Comparison of ENCODE assay signal across 25 cellular contexts in the genomic region with DNA sequence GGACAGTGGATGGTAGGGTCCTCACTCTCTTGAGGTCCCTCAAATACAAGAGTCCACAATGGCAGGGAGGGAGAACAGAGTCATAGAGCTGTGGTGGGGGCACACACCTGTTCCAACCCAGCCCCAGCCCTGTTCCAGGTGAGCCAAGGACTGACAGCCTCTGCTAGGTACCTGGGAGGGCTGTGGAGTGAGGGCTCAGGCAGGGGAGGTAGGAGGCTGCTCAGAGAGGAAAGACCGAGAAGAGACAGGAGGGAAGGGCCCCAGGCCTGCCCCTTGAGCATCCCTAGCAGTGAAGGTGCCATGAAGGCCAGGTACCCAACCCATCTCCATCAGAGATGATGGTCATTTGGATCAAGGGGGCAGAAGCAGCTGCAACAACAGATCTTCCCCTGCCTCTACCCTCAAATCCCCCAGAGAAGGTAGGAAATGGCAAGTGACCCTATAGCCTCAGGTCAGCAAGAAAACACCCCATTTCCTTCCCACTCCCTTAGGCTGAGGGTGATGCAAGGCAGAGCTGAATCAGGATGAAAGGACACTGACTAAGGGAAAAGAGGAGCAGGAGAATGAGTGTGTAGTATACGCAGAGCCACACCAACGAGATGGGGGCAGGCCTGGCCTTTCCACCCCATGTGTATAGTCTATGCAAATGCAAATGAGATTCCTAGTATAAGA. TPM values are rescaled to one million over a fixed set of nuclear protein-coding genes. Genes with fewer than 3 reads are reported as not detected.
"Had no signal": no experiment of that assay in that cellular context is flagged by ENCODE, and none has a peak within 500 bp of the region (broad histone marks: within the 10 kb centered on the region; RNA-seq: fewer than 3 reads in every experiment).

No MANE protein-coding gene starts in this region.

- H3K4me3 ChIP-seq: heart left ventricle, prostate gland, SJSA1, suprapubic skin had no signal

- H3K27ac Mint-ChIP-seq: activated CD4-positive, alpha-beta T cell treated with anti-CD3 and anti-CD28 coated beads, Interleukin-2, amount 10 ng/mL, durations not matched to agents 7 days and 5 days; activated naive CD8-positive, alpha-beta T cell treated with anti-CD3 and anti-CD28 coated beads, Interleukin-2, amount 10 ng/mL, durations not matched to agents 7 days and 5 days; activated T-cell treated with anti-CD3 and anti-CD28 coated beads, Interleukin-2, amount 50 U/mL, for 72 hours; dendritic cell treated with granulocyte-macrophage colony-stimulating factor and Interleukin-4, amounts not matched to agents 40 ng/mL and 50 ng/mL, for 4 days had no signal

- H3K36me3 ChIP-seq: prostate gland, SJSA1, suprapubic skin had no signal

- H3K9me3 ChIP-seq: heart left ventricle, prostate gland, SJSA1, suprapubic skin had no signal

- H3K27me3 ChIP-seq: heart left ventricle, suprapubic skin had no signal

- H3K4me1 Mint-ChIP-seq: activated CD4-positive, alpha-beta T cell treated with anti-CD3 and anti-CD28 coated beads, Interleukin-2, amount 10 ng/mL, durations not matched to agents 7 days and 5 days had no signal

- DNase-seq: activated CD4-positive, alpha-beta T cell treated with anti-CD3 and anti-CD28 coated beads, Interleukin-2, amount 10 ng/mL, durations not matched to agents 7 days and 5 days; activated CD8-positive, alpha-beta memory T cell treated with anti-CD3 and anti-CD28 coated beads, Interleukin-2, amount 50 U/mL, for 48 hours; activated gamma-delta T cell; activated naive CD8-positive, alpha-beta T cell treated with anti-CD3 and anti-CD28 coated beads, Interleukin-2, amount 10 ng/mL, durations not matched to agents 7 days and 5 days; activated T-cell treated with anti-CD3 and anti-CD28 coated beads, Interleukin-2, amount 50 U/mL, for 72 hours; aorta; effector memory CD4-positive, alpha-beta T cell; heart left ventricle; left ventricle myocardium superior; mesenchymal stem cell; naive thymus-derived CD8-positive, alpha-beta T cell; occipital lobe; stimulated activated CD4-positive, alpha-beta T cell treated with anti-CD3 and anti-CD28 coated beads, Interleukin-12 subunit alpha, Interleukin-12 subunit beta, amount 100 ng/mL, for 4 hours; stimulated activated CD4-positive, alpha-beta T cell treated with anti-CD3 and anti-CD28 coated beads, Interleukin-2, amount 100 ng/mL, for 24 hours; stimulated activated naive CD4-positive, alpha-beta T cell treated with Interleukin-2 at 50 U/mL for 16 hours; T-helper 2 cell; trophoblast cell had no signal

- ATAC-seq: activated T-cell treated with anti-CD3 and anti-CD28 coated beads, Interleukin-2, amount 50 U/mL, for 72 hours; heart left ventricle; left ventricle myocardium superior; naive thymus-derived CD8-positive, alpha-beta T cell had no signal

- H3K36me3 Mint-ChIP-seq: activated naive CD8-positive, alpha-beta T cell treated with anti-CD3 and anti-CD28 coated beads, Interleukin-2, amount 10 ng/mL, durations not matched to agents 7 days and 5 days; naive thymus-derived CD8-positive, alpha-beta T cell had no signal

- H3K4me3 Mint-ChIP-seq: activated CD4-positive, alpha-beta T cell treated with anti-CD3 and anti-CD28 coated beads, Interleukin-2, amount 10 ng/mL, durations not matched to agents 7 days and 5 days; activated naive CD8-positive, alpha-beta T cell treated with anti-CD3 and anti-CD28 coated beads, Interleukin-2, amount 10 ng/mL, durations not matched to agents 7 days and 5 days; activated T-cell treated with anti-CD3 and anti-CD28 coated beads, Interleukin-2, amount 50 U/mL, for 72 hours; dendritic cell treated with granulocyte-macrophage colony-stimulating factor and Interleukin-4, amounts not matched to agents 40 ng/mL and 50 ng/mL, for 4 days; naive thymus-derived CD8-positive, alpha-beta T cell had no signal

- H3K9me3 Mint-ChIP-seq: activated CD4-positive, alpha-beta T cell treated with anti-CD3 and anti-CD28 coated beads, Interleukin-2, amount 10 ng/mL, durations not matched to agents 7 days and 5 days; activated naive CD8-positive, alpha-beta T cell treated with anti-CD3 and anti-CD28 coated beads, Interleukin-2, amount 10 ng/mL, durations not matched to agents 7 days and 5 days; activated T-cell treated with anti-CD3 and anti-CD28 coated beads, Interleukin-2, amount 50 U/mL, for 72 hours; dendritic cell treated with granulocyte-macrophage colony-stimulating factor and Interleukin-4, amounts not matched to agents 40 ng/mL and 50 ng/mL, for 4 days; naive thymus-derived CD8-positive, alpha-beta T cell had no signal

- H3K4me1 ChIP-seq: prostate gland had no signal

- H3K27ac ChIP-seq: epithelial cell of prostate, prostate gland, SJSA1, suprapubic skin had no signal

RNA-seq across cellular contexts. Expression of a gene that starts 28.6 kb away (rescaled TPM):
- total RNA-seq: activated CD4-positive, alpha-beta T cell treated with anti-CD3 and anti-CD28 coated beads, Interleukin-2, amount 10 ng/mL, durations not matched to agents 7 days and 5 days; activated naive CD8-positive, alpha-beta T cell treated with anti-CD3 and anti-CD28 coated beads, Interleukin-2, amount 10 ng/mL, durations not matched to agents 7 days and 5 days; activated T-cell treated with anti-CD3 and anti-CD28 coated beads, Interleukin-2, amount 50 U/mL, for 72 hours; bronchial epithelial cell; cerebellum; frontal cortex; naive thymus-derived CD8-positive, alpha-beta T cell; occipital lobe; SJSA1 had no signal

RNA-seq across cellular contexts. Expression of a gene that starts 42.7 kb away (rescaled TPM):
- total RNA-seq: activated CD4-positive, alpha-beta T cell treated with anti-CD3 and anti-CD28 coated beads, Interleukin-2, amount 10 ng/mL, durations not matched to agents 7 days and 5 days; activated T-cell treated with anti-CD3 and anti-CD28 coated beads, Interleukin-2, amount 50 U/mL, for 72 hours had no signal
